ENCODE assay signal across 23 cellular contexts in genomic region chr12:47885566-47885965, GRCh38. TPM values are rescaled to one million over a fixed set of nuclear protein-coding genes. Genes with fewer than 3 reads are reported as not detected.
A peak's percentile ranks its signal among the peaks of the same experiment; 100 is the strongest.
DNase-seq lines count a peak whose midpoint lies in the region; ATAC-seq, FAIRE-seq and TF ChIP-seq lines count a peak whose summit lies in the region.
"Had no signal": no experiment of that assay in that cellular context is flagged by ENCODE, and none has a peak within 500 bp of the region (broad histone marks: within the 10 kb centered on the region; RNA-seq: fewer than 3 reads in every experiment).

No MANE protein-coding gene starts in this region.

- ATAC-seq in CD4-positive, CD25-positive, alpha-beta regulatory T cell (ENCODE audit: low read depth in 2 of 2), result no peak
- no peak for ATAC-seq in activated CD8-positive, alpha-beta T cell treated with anti-CD3 and anti-CD28 coated beads, Interleukin-2, amount 10 ng/mL, durations not matched to agents 7 days and 5 days
- ATAC-seq: gastroesophageal sphincter had no signal

- no peak overlapping the region for H3K9ac ChIP-seq in kidney (ENCODE audit: low read length in 2 of 2)

- no peaks in the 10 kb centered on the region for H3K27me3 Mint-ChIP-seq in CD4-positive, CD25-positive, alpha-beta regulatory T cell
- no peaks in the 10 kb centered on the region for H3K27me3 Mint-ChIP-seq in activated CD8-positive, alpha-beta T cell treated with anti-CD3 and anti-CD28 coated beads, Interleukin-2, amount 10 ng/mL, durations not matched to agents 7 days and 5 days (ENCODE audit: low read depth)
- H3K27me3 Mint-ChIP-seq: naive thymus-derived CD8-positive, alpha-beta T cell had no signal

- peak overlapping the region in 2 of 3 donors; percentile 87 to 98 for H3K27ac Mint-ChIP-seq in CD4-positive, CD25-positive, alpha-beta regulatory T cell
- H3K27ac Mint-ChIP-seq in activated CD8-positive, alpha-beta T cell treated with anti-CD3 and anti-CD28 coated beads, Interleukin-2, amount 10 ng/mL, durations not matched to agents 7 days and 5 days, result peak overlapping the region; percentile 51

- no peak overlapping the region for H3K4me3 ChIP-seq in CD4-positive, CD25-positive, alpha-beta regulatory T cell (ENCODE audit: low read depth, low read length)
- no peak overlapping the region for H3K4me3 ChIP-seq in kidney (ENCODE audit: low read length in 2 of 2)
- H3K4me3 ChIP-seq: gastroesophageal sphincter, upper lobe of left lung had no signal

- no peaks in the 10 kb centered on the region for H3K36me3 Mint-ChIP-seq in CD4-positive, CD25-positive, alpha-beta regulatory T cell
- H3K36me3 Mint-ChIP-seq in activated CD8-positive, alpha-beta T cell treated with anti-CD3 and anti-CD28 coated beads, Interleukin-2, amount 10 ng/mL, durations not matched to agents 7 days and 5 days (ENCODE audit: low read depth), result peaks cover 30% of the 10 kb centered on the region
- H3K36me3 Mint-ChIP-seq: naive thymus-derived CD8-positive, alpha-beta T cell had no signal

- H3K9me3 ChIP-seq in CD4-positive, CD25-positive, alpha-beta regulatory T cell (ENCODE audit: control insufficient read depth in 2 of 2, low read length in 2 of 2), result no peaks in the 10 kb centered on the region
- no peaks in the 10 kb centered on the region for H3K9me3 ChIP-seq in kidney (ENCODE audit: control insufficient read depth in 1 of 2, low read length in 2 of 2)
- H3K9me3 ChIP-seq: BE2C, gastroesophageal sphincter, upper lobe of left lung had no signal

- DNase-seq in activated CD4-positive, alpha-beta T cell treated with anti-CD3 and anti-CD28 coated beads for 48 hours, result peak; percentile 18
- no peak for DNase-seq in activated CD4-positive, alpha-beta T cell treated with anti-CD3 and anti-CD28 coated beads, Interleukin-2, amount 50 U/mL, for 48 hours
- no peak for DNase-seq in CD4-positive, CD25-positive, alpha-beta regulatory T cell
- DNase-seq in activated CD8-positive, alpha-beta T cell treated with anti-CD3 and anti-CD28 coated beads, Interleukin-2, amount 10 ng/mL, durations not matched to agents 7 days and 5 days, result no peak
- DNase-seq in foreskin melanocyte (peak; percentile 32), SIG-M5 (lab: John Stamatoyannopoulos, UW) (no peak), SKM-1 treated with dmso at 0.1 percent for 144 hours (lab: John Stamatoyannopoulos, UW; ENCODE audit: unreplicated experiment) (no peak), kidney (no peak)
- DNase-seq: BE2C, erythroblast, Karpas-422, kidney glomerular epithelial cell, mesendoderm, NCI-H1092, NCI-H2029 treated with DMSO at 0.1 percent for 48 hours, RPMI8226 had no signal

- peak overlapping the region; percentile 17 for H3K27ac ChIP-seq in CD4-positive, CD25-positive, alpha-beta regulatory T cell (ENCODE audit: insufficient read depth, low read length, poor library complexity, severe bottlenecking)
- no peak overlapping the region for H3K27ac ChIP-seq in kidney (ENCODE audit: low read depth in 2 of 2, low read length in 2 of 2)
- H3K27ac ChIP-seq: gastroesophageal sphincter, upper lobe of left lung, VCaP had no signal

- no peak for TF ChIP-seq CTCF in kidney (IDR thresholded peaks at IDR 0.05; ENCODE audit: borderline replicate concordance, extremely low read depth, insufficient read depth)

- no peaks in the 10 kb centered on the region for H3K9me3 Mint-ChIP-seq in CD4-positive, CD25-positive, alpha-beta regulatory T cell
- H3K9me3 Mint-ChIP-seq in activated CD8-positive, alpha-beta T cell treated with anti-CD3 and anti-CD28 coated beads, Interleukin-2, amount 10 ng/mL, durations not matched to agents 7 days and 5 days (ENCODE audit: insufficient read depth), result no peaks in the 10 kb centered on the region
- H3K9me3 Mint-ChIP-seq: naive thymus-derived CD8-positive, alpha-beta T cell had no signal

- FAIRE-seq in kidney (lab: Jason Lieb, UNC), result no peak
- FAIRE-seq: A204.1, D721Med, H1 had no signal

- CTCF ChIA-PET in activated CD8-positive, alpha-beta T cell treated with anti-CD3 and anti-CD28 coated beads, Interleukin-2, amount 10 ng/mL, durations not matched to agents 7 days and 5 days (lab: Charles Lee), result interaction anchor here (0.9 to 8.6 kb wide), 26 partner anchors 8 to 172 kb away, joined by 3 to 65 read pairs (median 6); partner anchors contain the start of gene VDR

- peaks cover 27 to 78% (median 60%) of the 10 kb centered on the region in 4 donors for H3K4me1 Mint-ChIP-seq in CD4-positive, CD25-positive, alpha-beta regulatory T cell
- peaks cover 89% of the 10 kb centered on the region for H3K4me1 Mint-ChIP-seq in activated CD8-positive, alpha-beta T cell treated with anti-CD3 and anti-CD28 coated beads, Interleukin-2, amount 10 ng/mL, durations not matched to agents 7 days and 5 days (ENCODE audit: low read depth)

- intact Hi-C loops in kidney (cut with DNase I), result no loop called here

- peaks cover 52% of the 10 kb centered on the region for H3K4me1 ChIP-seq in CD4-positive, CD25-positive, alpha-beta regulatory T cell (ENCODE audit: control insufficient read depth, insufficient read depth, low read length, poor library complexity, severe bottlenecking)
- H3K4me1 ChIP-seq in kidney (ENCODE audit: control insufficient read depth in 1 of 2, insufficient read depth in 1 of 2, low read depth in 1 of 2, low read length in 2 of 2), result peaks cover 6 to 17% of the 10 kb centered on the region in 2 donors
- H3K4me1 ChIP-seq: BE2C, gastroesophageal sphincter had no signal

- peak overlapping the region in 2 of 4 donors; percentile 78 to 85 for H3K4me3 Mint-ChIP-seq in CD4-positive, CD25-positive, alpha-beta regulatory T cell
- H3K4me3 Mint-ChIP-seq in activated CD8-positive, alpha-beta T cell treated with anti-CD3 and anti-CD28 coated beads, Interleukin-2, amount 10 ng/mL, durations not matched to agents 7 days and 5 days, result no peak overlapping the region

- H3K36me3 ChIP-seq in CD4-positive, CD25-positive, alpha-beta regulatory T cell (ENCODE audit: control insufficient read depth, insufficient read depth, low read length), result no peaks in the 10 kb centered on the region
- peaks cover 0 to 4% of the 10 kb centered on the region in 2 donors for H3K36me3 ChIP-seq in kidney (ENCODE audit: control insufficient read depth in 1 of 2, insufficient read depth in 2 of 2, low read length in 2 of 2)
- H3K36me3 ChIP-seq: BE2C, gastroesophageal sphincter, upper lobe of left lung had no signal

- POLR2A ChIA-PET in activated CD8-positive, alpha-beta T cell treated with anti-CD3 and anti-CD28 coated beads, Interleukin-2, amount 10 ng/mL, durations not matched to agents 7 days and 5 days (lab: Charles Lee), result interaction anchor here (1.0 to 2.5 kb wide), 8 partner anchors 9 to 78 kb away, joined by 3 to 13 read pairs (median 4); partner anchors contain the start of gene VDR

- no peaks in the 10 kb centered on the region for H3K27me3 ChIP-seq in CD4-positive, CD25-positive, alpha-beta regulatory T cell (ENCODE audit: control insufficient read depth, insufficient read depth, low read length)
- H3K27me3 ChIP-seq: BE2C, gastroesophageal sphincter, upper lobe of left lung had no signal

RNA-seq across cellular contexts. Expression of gene VDR, which starts 19.2 kb away (rescaled TPM):
- total RNA-seq in CD4-positive, CD25-positive, alpha-beta regulatory T cell, result 2.9 TPM
- polyA plus RNA-seq in CD4-positive, CD25-positive, alpha-beta regulatory T cell, result 1 to 10 TPM; 1.6 to 4.5 (median 2.5) TPM
- 10 to 100 TPM; 13.2 to 14.5 TPM for total RNA-seq in activated CD8-positive, alpha-beta T cell treated with anti-CD3 and anti-CD28 coated beads, Interleukin-2, amount 10 ng/mL, durations not matched to agents 7 days and 5 days
- total RNA-seq in kidney, result 14.8 TPM
- polyA plus RNA-seq in kidney (ENCODE audit: insufficient read depth, low read depth, low replicate concordance), result 19.1 TPM
- polyA plus RNA-seq: naive thymus-derived CD8-positive, alpha-beta T cell had no signal

Comparison
In these comparisons a context has a peak if more than half of its experiments do, and no peak if none do; other contexts are left out.
1. DNase-seq: peak in activated CD4-positive, alpha-beta T cell treated with anti-CD3 and anti-CD28 coated beads for 48 hours (single experiment) and foreskin melanocyte (single experiment); none in activated CD4-positive, alpha-beta T cell treated with anti-CD3 and anti-CD28 coated beads, Interleukin-2, amount 50 U/mL, for 48 hours (0 of 2), CD4-positive, CD25-positive, alpha-beta regulatory T cell (0 of 3), activated CD8-positive, alpha-beta T cell treated with anti-CD3 and anti-CD28 coated beads, Interleukin-2, amount 10 ng/mL, durations not matched to agents 7 days and 5 days (single experiment), SIG-M5 (single experiment), SKM-1 treated with dmso at 0.1 percent for 144 hours (single experiment) and kidney (single experiment).